9 cellular contexts compared by ENCODE assay signal in genomic region chr2:20584637-20585321, GRCh38.
DNase-seq lines count a peak whose midpoint lies in the region; ATAC-seq and FAIRE-seq lines count a peak whose summit lies in the region.
"Had no signal": no experiment of that assay in that cellular context is flagged by ENCODE, and none has a peak within 500 bp of the region (broad histone marks: within the 10 kb centered on the region; RNA-seq: fewer than 3 reads in every experiment).

No MANE protein-coding gene starts in this region.

- FAIRE-seq in urothelium cell line (lab: Jason Lieb, UNC), result peak; percentile 96

- no peak for ATAC-seq in activated CD8-positive, alpha-beta T cell treated with anti-CD3 and anti-CD28 coated beads, Interleukin-2, amount 10 ng/mL, durations not matched to agents 7 days and 5 days

- peaks cover 3% of the 10 kb centered on the region for H3K9me3 Mint-ChIP-seq in activated CD8-positive, alpha-beta T cell treated with anti-CD3 and anti-CD28 coated beads, Interleukin-2, amount 10 ng/mL, durations not matched to agents 7 days and 5 days (ENCODE audit: insufficient read depth)

- no peak overlapping the region for H3K27ac Mint-ChIP-seq in activated CD8-positive, alpha-beta T cell treated with anti-CD3 and anti-CD28 coated beads, Interleukin-2, amount 10 ng/mL, durations not matched to agents 7 days and 5 days

- peak overlapping the region; percentile 69 for H3K27ac ChIP-seq in ectodermal cell (ENCODE audit: insufficient read depth, low read depth, low read length, poor library complexity, severe bottlenecking)
- H3K27ac ChIP-seq: 22Rv1 had no signal

- no peaks in the 10 kb centered on the region for H3K27me3 ChIP-seq in ectodermal cell (ENCODE audit: control insufficient read depth, insufficient read depth, low read length, poor library complexity, severe bottlenecking)

- POLR2A ChIA-PET in activated CD8-positive, alpha-beta T cell treated with anti-CD3 and anti-CD28 coated beads, Interleukin-2, amount 10 ng/mL, durations not matched to agents 7 days and 5 days (lab: Charles Lee), result no interaction called here

- H3K9me3 ChIP-seq in ectodermal cell (ENCODE audit: control insufficient read depth, low read length), result no peaks in the 10 kb centered on the region

- H3K4me3 ChIP-seq in ectodermal cell (ENCODE audit: insufficient read depth, low read depth, low read length), result no peak overlapping the region

- peaks cover 1% of the 10 kb centered on the region for H3K4me1 Mint-ChIP-seq in activated CD8-positive, alpha-beta T cell treated with anti-CD3 and anti-CD28 coated beads, Interleukin-2, amount 10 ng/mL, durations not matched to agents 7 days and 5 days (ENCODE audit: low read depth)

- no peak overlapping the region for H3K4me3 Mint-ChIP-seq in activated CD8-positive, alpha-beta T cell treated with anti-CD3 and anti-CD28 coated beads, Interleukin-2, amount 10 ng/mL, durations not matched to agents 7 days and 5 days

- H3K36me3 ChIP-seq in ectodermal cell (ENCODE audit: control insufficient read depth, insufficient read depth, low read length), result no peaks in the 10 kb centered on the region

- 71 to 75% methylated on average over 9 of the region's 9 CpGs for WGBS in ectodermal cell, 2 experiments

- no peaks in the 10 kb centered on the region for H3K27me3 Mint-ChIP-seq in activated CD8-positive, alpha-beta T cell treated with anti-CD3 and anti-CD28 coated beads, Interleukin-2, amount 10 ng/mL, durations not matched to agents 7 days and 5 days (ENCODE audit: low read depth)

- peaks cover 14% of the 10 kb centered on the region for H3K4me1 ChIP-seq in ectodermal cell (ENCODE audit: control insufficient read depth, insufficient read depth, low read length)

- CTCF ChIA-PET in activated CD8-positive, alpha-beta T cell treated with anti-CD3 and anti-CD28 coated beads, Interleukin-2, amount 10 ng/mL, durations not matched to agents 7 days and 5 days (lab: Charles Lee), result interaction anchor here (0.6 kb wide), 1 partner anchor 70 kb away, joined by 3 read pairs; no protein-coding TSS in a partner anchor

- peaks cover 7% of the 10 kb centered on the region for H3K36me3 Mint-ChIP-seq in activated CD8-positive, alpha-beta T cell treated with anti-CD3 and anti-CD28 coated beads, Interleukin-2, amount 10 ng/mL, durations not matched to agents 7 days and 5 days (ENCODE audit: low read depth)

- DNase-seq in DMS 273 (lab: John Stamatoyannopoulos, UW; ENCODE audit: unreplicated experiment), result peak; percentile 44
- no peak for DNase-seq in DMS 273 treated with DMSO at 0.1 percent for 48 hours (lab: John Stamatoyannopoulos, UW)
- DNase-seq in lung microvascular endothelial cell (ENCODE audit: low read depth in 2 of 2), result peak; percentile 73 to 90
- peak; percentile 95 for DNase-seq in urothelium cell line (ENCODE audit: low spot score)
- no peak for DNase-seq in KG1 (lab: John Stamatoyannopoulos, UW)
- no peak for DNase-seq in SK-N-DZ (ENCODE audit: low spot score)
- DNase-seq in activated CD8-positive, alpha-beta T cell treated with anti-CD3 and anti-CD28 coated beads, Interleukin-2, amount 10 ng/mL, durations not matched to agents 7 days and 5 days, result no peak

Comparison
In these comparisons a context has a peak if more than half of its experiments do, and no peak if none do; other contexts are left out.
1. DNase-seq: peak in DMS 273 (single experiment), lung microvascular endothelial cell (2 of 2) and urothelium cell line (single experiment); none in DMS 273 treated with DMSO at 0.1 percent for 48 hours (single experiment), KG1 (single experiment), SK-N-DZ (single experiment) and activated CD8-positive, alpha-beta T cell treated with anti-CD3 and anti-CD28 coated beads, Interleukin-2, amount 10 ng/mL, durations not matched to agents 7 days and 5 days (single experiment).